ENCODE assay signal across 24 cellular contexts in the genomic region with DNA sequence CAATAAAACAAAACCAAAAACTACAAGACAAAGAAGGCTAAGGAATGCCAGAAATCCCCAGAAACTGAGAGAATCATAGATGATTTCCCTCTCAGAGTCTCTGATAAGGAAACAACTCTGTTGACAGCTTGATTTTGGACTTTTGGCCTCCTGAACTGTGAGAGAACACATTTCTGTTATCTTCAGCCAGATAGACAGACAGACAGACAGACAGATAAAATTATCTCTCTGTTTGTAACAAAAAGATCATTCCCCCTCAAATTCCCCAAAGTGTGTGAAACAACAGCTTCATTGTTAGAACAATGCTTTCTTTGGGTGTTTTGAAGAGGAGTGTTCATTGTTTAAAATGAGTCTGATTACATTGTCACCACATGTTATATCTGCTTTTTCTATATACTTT.
"Had no signal": no experiment of that assay in that cellular context is flagged by ENCODE, and none has a peak within 500 bp of the region (broad histone marks: within the 10 kb centered on the region; RNA-seq: fewer than 3 reads in every experiment).

No MANE protein-coding gene starts in this region.

- DNase-seq: activated CD4-positive, alpha-beta T cell treated with anti-CD3 and anti-CD28 coated beads, Interleukin-2, amount 10 ng/mL, durations not matched to agents 7 days and 5 days; activated CD4-positive, CD25-positive, alpha-beta regulatory T cell treated with anti-CD3 and anti-CD28 coated beads, Interleukin-2, amount 50 U/mL, for 72 hours; activated CD8-positive, alpha-beta memory T cell treated with anti-CD3 and anti-CD28 coated beads, Interleukin-2, amount 10 ng/mL, durations not matched to agents 7 days and 5 days; activated CD8-positive, alpha-beta T cell treated with anti-CD3 and anti-CD28 coated beads for 36 hours; activated gamma-delta T cell treated with Interleukin-2 at 50 U/mL for 16 hours; aorta; brain microvascular endothelial cell; effector memory CD4-positive, alpha-beta T cell; left colon; lower lobe of right lung; naive thymus-derived CD4-positive, alpha-beta T cell; psoas muscle; stimulated activated CD4-positive, alpha-beta T cell treated with anti-CD3 and anti-CD28 coated beads, Interleukin-1b, Interleukin-23, amount 100 ng/mL, for 48 hours; substantia nigra; SW 1271; T-helper 17 cell; thyroid gland; upper lobe of right lung had no signal

- H3K9me3 ChIP-seq: lower lobe of right lung, psoas muscle, right atrium auricular region, thyroid gland, upper lobe of right lung had no signal

- H3K36me3 ChIP-seq: brain microvascular endothelial cell, lower lobe of right lung, right atrium auricular region, thyroid gland, upper lobe of right lung had no signal

- H3K9me3 Mint-ChIP-seq: activated CD4-positive, alpha-beta T cell treated with anti-CD3 and anti-CD28 coated beads, Interleukin-2, amount 10 ng/mL, durations not matched to agents 7 days and 5 days; activated CD8-positive, alpha-beta T cell treated with anti-CD3 and anti-CD28 coated beads for 36 hours; activated naive CD4-positive, alpha-beta T cell treated with anti-CD3 and anti-CD28 coated beads, Interleukin-2, amount 50 U/mL, for 24 hours; central memory CD8-positive, alpha-beta T cell; neural crest cell; stimulated activated naive CD8-positive, alpha-beta T cell treated with anti-CD3 and anti-CD28 coated beads, Interleukin-15, Interleukin-2, amounts not matched to agents 100 ng/mL and 50 ng/mL, for 24 hours had no signal

- H3K27ac ChIP-seq: brain microvascular endothelial cell, lower lobe of right lung, psoas muscle, right atrium auricular region, thyroid gland, upper lobe of right lung, VCaP had no signal

- H3K36me3 Mint-ChIP-seq: activated naive CD4-positive, alpha-beta T cell treated with anti-CD3 and anti-CD28 coated beads, Interleukin-2, amount 50 U/mL, for 24 hours had no signal

- H3K4me1 ChIP-seq: lower lobe of right lung, thyroid gland, upper lobe of right lung had no signal

- H3K4me3 ChIP-seq: lower lobe of right lung, psoas muscle, right atrium auricular region, thyroid gland, upper lobe of right lung had no signal

- H3K27me3 Mint-ChIP-seq: activated CD4-positive, alpha-beta T cell treated with anti-CD3 and anti-CD28 coated beads, Interleukin-2, amount 10 ng/mL, durations not matched to agents 7 days and 5 days; activated CD8-positive, alpha-beta memory T cell treated with anti-CD3 and anti-CD28 coated beads, Interleukin-2, amount 10 ng/mL, durations not matched to agents 7 days and 5 days; activated CD8-positive, alpha-beta T cell treated with anti-CD3 and anti-CD28 coated beads for 36 hours; activated naive CD4-positive, alpha-beta T cell treated with anti-CD3 and anti-CD28 coated beads, Interleukin-2, amount 50 U/mL, for 24 hours; central memory CD8-positive, alpha-beta T cell; naive thymus-derived CD4-positive, alpha-beta T cell; stimulated activated naive CD8-positive, alpha-beta T cell treated with anti-CD3 and anti-CD28 coated beads, Interleukin-15, Interleukin-2, amounts not matched to agents 100 ng/mL and 50 ng/mL, for 24 hours; T-helper 17 cell had no signal

- H3K27me3 ChIP-seq: brain microvascular endothelial cell, right atrium auricular region, thyroid gland, upper lobe of right lung had no signal

- H3K27ac Mint-ChIP-seq: activated CD4-positive, alpha-beta T cell treated with anti-CD3 and anti-CD28 coated beads, Interleukin-2, amount 10 ng/mL, durations not matched to agents 7 days and 5 days; activated CD8-positive, alpha-beta memory T cell treated with anti-CD3 and anti-CD28 coated beads, Interleukin-2, amount 10 ng/mL, durations not matched to agents 7 days and 5 days; activated CD8-positive, alpha-beta T cell treated with anti-CD3 and anti-CD28 coated beads for 36 hours; activated naive CD4-positive, alpha-beta T cell treated with anti-CD3 and anti-CD28 coated beads, Interleukin-2, amount 50 U/mL, for 24 hours; naive thymus-derived CD4-positive, alpha-beta T cell; stimulated activated naive CD8-positive, alpha-beta T cell treated with anti-CD3 and anti-CD28 coated beads, Interleukin-15, Interleukin-2, amounts not matched to agents 100 ng/mL and 50 ng/mL, for 24 hours; T-helper 17 cell had no signal

- H3K4me1 Mint-ChIP-seq: activated CD4-positive, alpha-beta T cell treated with anti-CD3 and anti-CD28 coated beads, Interleukin-2, amount 10 ng/mL, durations not matched to agents 7 days and 5 days; activated naive CD4-positive, alpha-beta T cell treated with anti-CD3 and anti-CD28 coated beads, Interleukin-2, amount 50 U/mL, for 24 hours; central memory CD8-positive, alpha-beta T cell had no signal

- H3K4me3 Mint-ChIP-seq: activated CD4-positive, alpha-beta T cell treated with anti-CD3 and anti-CD28 coated beads, Interleukin-2, amount 10 ng/mL, durations not matched to agents 7 days and 5 days; activated CD8-positive, alpha-beta memory T cell treated with anti-CD3 and anti-CD28 coated beads, Interleukin-2, amount 10 ng/mL, durations not matched to agents 7 days and 5 days; activated CD8-positive, alpha-beta T cell treated with anti-CD3 and anti-CD28 coated beads for 36 hours; activated naive CD4-positive, alpha-beta T cell treated with anti-CD3 and anti-CD28 coated beads, Interleukin-2, amount 50 U/mL, for 24 hours; central memory CD8-positive, alpha-beta T cell; naive thymus-derived CD4-positive, alpha-beta T cell; neural crest cell; stimulated activated naive CD8-positive, alpha-beta T cell treated with anti-CD3 and anti-CD28 coated beads, Interleukin-15, Interleukin-2, amounts not matched to agents 100 ng/mL and 50 ng/mL, for 24 hours; T-helper 17 cell had no signal
